In the genomic region with DNA sequence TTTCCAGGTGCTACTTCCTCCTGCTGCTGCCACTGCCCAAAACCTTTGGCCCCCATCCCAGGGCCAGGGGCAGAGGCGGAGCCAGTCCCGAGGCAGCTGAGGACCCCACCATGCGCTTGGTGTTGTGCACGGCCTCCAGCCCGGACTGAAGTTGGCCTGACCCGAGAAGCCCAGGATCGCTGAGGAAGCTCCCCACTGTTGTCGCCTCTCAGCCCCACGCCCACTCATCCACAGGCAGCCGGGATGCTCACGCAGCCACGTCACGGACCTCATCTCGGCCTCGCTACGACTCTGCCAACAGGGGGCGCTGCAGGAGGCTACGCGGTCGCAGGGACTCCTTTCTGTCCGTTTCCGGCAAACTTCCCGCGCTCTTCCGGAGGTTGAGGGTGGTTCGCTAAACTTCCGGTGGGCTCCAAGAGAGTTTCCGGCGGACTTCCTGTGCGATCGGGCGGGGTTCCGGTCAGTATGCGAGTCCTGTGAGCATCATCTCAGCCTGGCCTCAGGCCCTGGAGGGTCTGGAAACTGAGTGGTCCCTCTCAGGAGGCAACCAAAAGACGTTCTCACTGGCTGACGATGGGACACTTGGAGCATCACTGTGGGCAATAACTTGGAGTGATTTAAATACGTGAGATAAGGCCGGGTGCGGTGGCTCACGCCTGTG, we compare ENCODE assay signal across 8 cellular contexts. TPM values are rescaled to one million over a fixed set of nuclear protein-coding genes. Genes with fewer than 3 reads are reported as not detected.
A peak's percentile ranks its signal among the peaks of the same experiment; 100 is the strongest.
DNase-seq lines count a peak whose midpoint lies in the region; ATAC-seq, FAIRE-seq and TF ChIP-seq lines count a peak whose summit lies in the region.

No MANE protein-coding gene starts in this region.

- H3K9ac ChIP-seq in HepG2 (ENCODE audit: insufficient read depth, low read depth, low read length) = no peak overlapping the region

- H3K79me2 ChIP-seq in HepG2 (ENCODE audit: insufficient read depth, low read length) = no peaks in the 10 kb centered on the region

- BruUV-seq in HepG2 (replicated peaks; lab: Mats Ljungman, UMichigan) = no TSS peak

- TF ChIP-seq POLR2A in HepG2 (IDR thresholded peaks at IDR 0.05; ENCODE audit: insufficient read depth in 1 of 2, low read depth in 2 of 2, low read length in 2 of 2) = no peak

- TF ChIP-seq EP300 in HepG2 (IDR thresholded peaks at IDR 0.05; ENCODE audit: low read depth in 2 of 2, low read length in 2 of 2) (no peak), HepG2 (CRISPR knock-in tag; IDR thresholded peaks at IDR 0.05; ENCODE audit: borderline replicate concordance) (no peak)

- no peaks in the 10 kb centered on the region for H4K20me1 ChIP-seq in HepG2 (ENCODE audit: insufficient read depth, low read length)

- in situ Hi-C loops in HepG2 (cut with HindIII; ENCODE audit: extremely low pct_ligation_motif_present, low pct_unique_long_range_greater_than_20kb) = no loop called here

- intact Hi-C loops in HepG2 (cut with micrococcal nuclease; ENCODE audit: unreplicated experiment) = no loop called here

- CTCF ChIA-PET in HEK293 (lab: Yijun Ruan, JAX) (interaction anchor here (0.7 to 1.0 kb wide), 2 partner anchors 16 to 28 kb away, joined by 3 read pairs; partner anchors contain the start of gene PRSS22), HepG2 (lab: Yijun Ruan, JAX; ENCODE audit: low intra/inter-chr PET ratio, low total read pairs) (no interaction called here)

- no peak overlapping the region for H3K4me2 ChIP-seq in HepG2 (ENCODE audit: low read depth, low read length)

- no peak for ATAC-seq in HepG2
- no peak for ATAC-seq in HG02571 (IDR thresholded peaks at IDR 0.05; ENCODE audit: unreplicated experiment)

- H3K4me1 ChIP-seq in HEK293 (ENCODE audit: control insufficient read depth, insufficient read depth, low read length) (0 out of 2 replicates have a peak, but pooled peaks cover 3% of the 10 kb centered on the region), HepG2 (ENCODE audit: insufficient read depth, low read length) (peaks cover 24% of the 10 kb centered on the region)

- H3K4me3 ChIP-seq in HEK293 (ENCODE audit: low read depth, low read length) (no peak overlapping the region), bronchial epithelial cell (ENCODE audit: low read depth, low read length) (no peak overlapping the region), HepG2 (replicated peaks in 1 of 3; ENCODE audit: insufficient read depth in 1 of 3, low read depth in 2 of 3, low read length in 3 of 3) (no peak overlapping the region)

- 61% methylated on average over 30 of the region's 40 CpGs for WGBS in HepG2 (ENCODE audit: low lambda C conversion rate)

- H2AFZ ChIP-seq in HepG2 (ENCODE audit: low read length) = no peak overlapping the region

- H3K27ac ChIP-seq in HEK293 (ENCODE audit: extremely low read depth, low read depth, low read length) = no peak overlapping the region
- H3K27ac ChIP-seq in HepG2 (ENCODE audit: extremely low read length, insufficient read depth, low read length) = no peak overlapping the region

- TF ChIP-seq CTCF in HEK293 (tag by site-specific recombination; IDR thresholded peaks at IDR 0.05) = peak; percentile 67
- peak; percentile 67 for TF ChIP-seq CTCF in bronchial epithelial cell (IDR thresholded peaks at IDR 0.05; ENCODE audit: insufficient read depth, low read length, severe bottlenecking)
- peak; percentile 68 for TF ChIP-seq CTCF in HepG2 (CRISPR knock-in tag; IDR thresholded peaks at IDR 0.05)

- no peak for TF ChIP-seq RAD21 in HepG2 (CRISPR knock-in tag; IDR thresholded peaks at IDR 0.05)

- DNase-seq in activated CD4-positive, CD25-positive, alpha-beta regulatory T cell (lab: John Stamatoyannopoulos, UW) = peak; percentile 49 to 68 (median 55)
- DNase-seq in bronchial epithelial cell (ENCODE audit: low read depth) = no peak
- no peak for DNase-seq in HepG2 (ENCODE audit: low spot score)
- DNase-seq in stimulated activated CD8-positive, alpha-beta memory T cell treated with anti-CD3 and anti-CD28 coated beads, Interleukin-15, amount 100 ng/mL, for 4 hours (ENCODE audit: low read depth in 2 of 2) = peak; percentile 48 to 49
- DNase-seq in DMS 273 (lab: John Stamatoyannopoulos, UW; ENCODE audit: unreplicated experiment) = no peak
- DNase-seq in cortex of kidney (lab: John Stamatoyannopoulos, UW) = no peak

- H3K9me3 ChIP-seq in HEK293 (ENCODE audit: control insufficient read depth, insufficient read depth, low read depth, low read length) (no peaks in the 10 kb centered on the region), HepG2 (ENCODE audit: low read length) (no peaks in the 10 kb centered on the region)

- H3K27me3 ChIP-seq in bronchial epithelial cell (ENCODE audit: control insufficient read depth, insufficient read depth, low read length) (no peaks in the 10 kb centered on the region), HepG2 (ENCODE audit: control insufficient read depth in 1 of 2, insufficient read depth in 2 of 2, low read length in 2 of 2) (peaks cover 3 to 11% of the 10 kb centered on the region in 2 experiments; a peak in 2 of 5 replicates)

- POLR2A ChIA-PET in HEK293 (lab: Yijun Ruan, JAX) (no interaction called here), HepG2 (lab: Yijun Ruan, JAX) (no interaction called here)

- H3K36me3 ChIP-seq in HEK293 (ENCODE audit: control insufficient read depth in 2 of 2, insufficient read depth in 1 of 2, low read length in 2 of 2) (no peaks in the 10 kb centered on the region), bronchial epithelial cell (ENCODE audit: control insufficient read depth, insufficient read depth, low read length) (no peaks in the 10 kb centered on the region), HepG2 (replicated peaks in 1 of 2; ENCODE audit: control insufficient read depth in 1 of 2, insufficient read depth in 2 of 2, low read length in 2 of 2) (no peaks in the 10 kb centered on the region)

- no peak for FAIRE-seq in bronchial epithelial cell (lab: Jason Lieb, UNC)
- no peak for FAIRE-seq in HepG2 (lab: Jason Lieb, UNC)

RNA-seq across cellular contexts. Expression of gene ZG16B, which starts 12.4 kb away (rescaled TPM):
- total RNA-seq in bronchial epithelial cell (0.53 and 0.90 TPM in 2 replicates), HepG2 (2016; rRNA removed; fragmentation: Illumina TruSeq; extraction: Trizol) (1.5 and 1.8 TPM in 2 replicates)
- 0.97 and 1.4 TPM in 2 replicates for total RNA-seq in HepG2 (2016; cell fraction: cytosol; rRNA removed; fragmentation: Illumina TruSeq; extraction: Trizol; ENCODE audit: low read depth)
- total RNA-seq in HepG2 (2016; cell fraction: insoluble cytoplasmic fraction; rRNA removed; fragmentation: Illumina TruSeq; extraction: Trizol) = 0.97 and 1.7 TPM in 2 replicates
- total RNA-seq in HepG2 (2016; cell fraction: membrane; rRNA removed; fragmentation: Illumina TruSeq; extraction: Trizol) = 2.0 and 2.2 TPM in 2 replicates
- total RNA-seq in HepG2 (2016; cell fraction: nucleus; rRNA removed; fragmentation: Illumina TruSeq; extraction: Trizol) = 1.4 and 1.9 TPM in 2 replicates
- polyA plus RNA-seq in HepG2 (2011; rRNA removed) = 11.3 and 14.3 TPM in 2 replicates
- polyA plus RNA-seq in HepG2 (2011; cell fraction: cytosol; rRNA removed) = 12.2 and 13.9 TPM in 2 replicates
- 8.9 and 18.3 TPM in 2 replicates for polyA plus RNA-seq in HepG2 (2011; cell fraction: nucleus; rRNA removed)
- 13.3 and 13.8 TPM in 2 replicates for polyA plus RNA-seq in HepG2 (2012)
- 1.0 and 1.1 TPM in 2 replicates for polyA plus RNA-seq in HepG2 (2016; cell fraction: cytosol; fragmentation: Illumina TruSeq; extraction: Trizol; ENCODE audit: low read depth)
- polyA plus RNA-seq in HepG2 (2016; cell fraction: insoluble cytoplasmic fraction; fragmentation: Illumina TruSeq; extraction: Trizol; ENCODE audit: low read depth) = 0.84 and 1.1 TPM in 2 replicates
- polyA plus RNA-seq in HepG2 (2016; cell fraction: membrane; fragmentation: Illumina TruSeq; extraction: Trizol; ENCODE audit: low read depth) = 1.4 TPM in 2 replicates
- polyA plus RNA-seq in HepG2 (2016; cell fraction: nucleus; fragmentation: Illumina TruSeq; extraction: Trizol; ENCODE audit: insufficient read depth, low read depth) = 2.4 and 4.4 TPM in 2 replicates
- 4.8 and 6.8 TPM in 2 replicates for polyA minus RNA-seq in HepG2 (2011; rRNA and poly(A)+ RNA removed; ENCODE audit: low replicate concordance)
- 2.6 and 3.3 TPM in 2 replicates for polyA minus RNA-seq in HepG2 (2011; cell fraction: cytosol; rRNA and poly(A)+ RNA removed)
- 5.4 and 9.0 TPM in 2 replicates for polyA minus RNA-seq in HepG2 (2011; cell fraction: nucleus; rRNA and poly(A)+ RNA removed)

RNA-seq across cellular contexts. Expression of gene PRSS22, which starts 15.5 kb away (rescaled TPM):
- total RNA-seq in bronchial epithelial cell (9.2 and 16.9 TPM in 2 replicates), HepG2 (2016; rRNA removed; fragmentation: Illumina TruSeq; extraction: Trizol) (0.24 TPM in 1 of 2 replicates, not detected in the other)
- not detected in 2 replicates for total RNA-seq in HepG2 (2016; cell fraction: cytosol; rRNA removed; fragmentation: Illumina TruSeq; extraction: Trizol; ENCODE audit: low read depth)
- 0.15 TPM in 1 of 2 replicates, not detected in the other for total RNA-seq in HepG2 (2016; cell fraction: insoluble cytoplasmic fraction; rRNA removed; fragmentation: Illumina TruSeq; extraction: Trizol)
- total RNA-seq in HepG2 (2016; cell fraction: membrane; rRNA removed; fragmentation: Illumina TruSeq; extraction: Trizol) = not detected in 2 replicates
- total RNA-seq in HepG2 (2016; cell fraction: nucleus; rRNA removed; fragmentation: Illumina TruSeq; extraction: Trizol) = not detected in 2 replicates
- 0.24 and 0.32 TPM in 2 replicates for polyA plus RNA-seq in HepG2 (2011; rRNA removed)
- polyA plus RNA-seq in HepG2 (2011; cell fraction: cytosol; rRNA removed) = 0.26 and 0.27 TPM in 2 replicates
- polyA plus RNA-seq in HepG2 (2011; cell fraction: nucleus; rRNA removed) = 0.87 and 0.88 TPM in 2 replicates
- not detected in 2 replicates for polyA plus RNA-seq in HepG2 (2012)
- polyA plus RNA-seq in HepG2 (2016; cell fraction: cytosol; fragmentation: Illumina TruSeq; extraction: Trizol; ENCODE audit: low read depth) = not detected in 2 replicates
- not detected in 2 replicates for polyA plus RNA-seq in HepG2 (2016; cell fraction: insoluble cytoplasmic fraction; fragmentation: Illumina TruSeq; extraction: Trizol; ENCODE audit: low read depth)
- not detected in 2 replicates for polyA plus RNA-seq in HepG2 (2016; cell fraction: membrane; fragmentation: Illumina TruSeq; extraction: Trizol; ENCODE audit: low read depth)
- polyA plus RNA-seq in HepG2 (2016; cell fraction: nucleus; fragmentation: Illumina TruSeq; extraction: Trizol; ENCODE audit: insufficient read depth, low read depth) = 0.57 TPM in 1 of 2 replicates, not detected in the other
- 0.42 and 1.0 TPM in 2 replicates for polyA minus RNA-seq in HepG2 (2011; rRNA and poly(A)+ RNA removed; ENCODE audit: low replicate concordance)
- polyA minus RNA-seq in HepG2 (2011; cell fraction: cytosol; rRNA and poly(A)+ RNA removed) = not detected in 2 replicates
- polyA minus RNA-seq in HepG2 (2011; cell fraction: nucleus; rRNA and poly(A)+ RNA removed) = not detected in 2 replicates

RNA-seq across cellular contexts. Expression of gene PRSS21, which starts 25.4 kb away (rescaled TPM):
- 2.8 and 4.5 TPM in 2 replicates for total RNA-seq in bronchial epithelial cell
- total RNA-seq in HepG2 (2016; rRNA removed; fragmentation: Illumina TruSeq; extraction: Trizol) = not detected in 2 replicates
- not detected in 2 replicates for total RNA-seq in HepG2 (2016; cell fraction: cytosol; rRNA removed; fragmentation: Illumina TruSeq; extraction: Trizol; ENCODE audit: low read depth)
- not detected in 2 replicates for total RNA-seq in HepG2 (2016; cell fraction: insoluble cytoplasmic fraction; rRNA removed; fragmentation: Illumina TruSeq; extraction: Trizol)
- total RNA-seq in HepG2 (2016; cell fraction: membrane; rRNA removed; fragmentation: Illumina TruSeq; extraction: Trizol) = not detected in 2 replicates
- total RNA-seq in HepG2 (2016; cell fraction: nucleus; rRNA removed; fragmentation: Illumina TruSeq; extraction: Trizol) = not detected in 2 replicates
- not detected in 2 replicates for polyA plus RNA-seq in HepG2 (2011; rRNA removed)
- not detected in 2 replicates for polyA plus RNA-seq in HepG2 (2011; cell fraction: cytosol; rRNA removed)
- not detected in 2 replicates for polyA plus RNA-seq in HepG2 (2011; cell fraction: nucleus; rRNA removed)
- not detected in 2 replicates for polyA plus RNA-seq in HepG2 (2012)
- not detected in 2 replicates for polyA plus RNA-seq in HepG2 (2016; cell fraction: cytosol; fragmentation: Illumina TruSeq; extraction: Trizol; ENCODE audit: low read depth)
- not detected in 2 replicates for polyA plus RNA-seq in HepG2 (2016; cell fraction: insoluble cytoplasmic fraction; fragmentation: Illumina TruSeq; extraction: Trizol; ENCODE audit: low read depth)
- polyA plus RNA-seq in HepG2 (2016; cell fraction: membrane; fragmentation: Illumina TruSeq; extraction: Trizol; ENCODE audit: low read depth) = not detected in 2 replicates
- not detected in 2 replicates for polyA plus RNA-seq in HepG2 (2016; cell fraction: nucleus; fragmentation: Illumina TruSeq; extraction: Trizol; ENCODE audit: insufficient read depth, low read depth)
- 0.32 and 219 TPM in 2 replicates for polyA minus RNA-seq in HepG2 (2011; rRNA and poly(A)+ RNA removed; ENCODE audit: low replicate concordance)
- 1.1 TPM in 1 of 2 replicates, not detected in the other for polyA minus RNA-seq in HepG2 (2011; cell fraction: cytosol; rRNA and poly(A)+ RNA removed)
- 0.50 and 0.64 TPM in 2 replicates for polyA minus RNA-seq in HepG2 (2011; cell fraction: nucleus; rRNA and poly(A)+ RNA removed)

RNA-seq across cellular contexts. Expression of gene FLYWCH2, which starts 40.5 kb away (rescaled TPM):
- 63.7 and 76.0 TPM in 2 replicates for total RNA-seq in bronchial epithelial cell
- 19.8 and 20.2 TPM in 2 replicates for total RNA-seq in HepG2 (2016; rRNA removed; fragmentation: Illumina TruSeq; extraction: Trizol)
- 13.2 and 27.5 TPM in 2 replicates for total RNA-seq in HepG2 (2016; cell fraction: cytosol; rRNA removed; fragmentation: Illumina TruSeq; extraction: Trizol; ENCODE audit: low read depth)
- total RNA-seq in HepG2 (2016; cell fraction: insoluble cytoplasmic fraction; rRNA removed; fragmentation: Illumina TruSeq; extraction: Trizol) = 17.6 and 22.1 TPM in 2 replicates
- 15.1 and 28.9 TPM in 2 replicates for total RNA-seq in HepG2 (2016; cell fraction: membrane; rRNA removed; fragmentation: Illumina TruSeq; extraction: Trizol)
- 7.3 and 8.3 TPM in 2 replicates for total RNA-seq in HepG2 (2016; cell fraction: nucleus; rRNA removed; fragmentation: Illumina TruSeq; extraction: Trizol)
- polyA plus RNA-seq in HepG2 (2011; rRNA removed) = 16.9 and 17.3 TPM in 2 replicates
- polyA plus RNA-seq in HepG2 (2011; cell fraction: cytosol; rRNA removed) = 20.3 and 34.0 TPM in 2 replicates
- polyA plus RNA-seq in HepG2 (2011; cell fraction: nucleus; rRNA removed) = 18.3 and 20.0 TPM in 2 replicates
- polyA plus RNA-seq in HepG2 (2012) = 10.2 and 14.8 TPM in 2 replicates
- 15.2 and 26.7 TPM in 2 replicates for polyA plus RNA-seq in HepG2 (2016; cell fraction: cytosol; fragmentation: Illumina TruSeq; extraction: Trizol; ENCODE audit: low read depth)
- polyA plus RNA-seq in HepG2 (2016; cell fraction: insoluble cytoplasmic fraction; fragmentation: Illumina TruSeq; extraction: Trizol; ENCODE audit: low read depth) = 21.6 and 24.2 TPM in 2 replicates
- 15.5 and 29.2 TPM in 2 replicates for polyA plus RNA-seq in HepG2 (2016; cell fraction: membrane; fragmentation: Illumina TruSeq; extraction: Trizol; ENCODE audit: low read depth)
- polyA plus RNA-seq in HepG2 (2016; cell fraction: nucleus; fragmentation: Illumina TruSeq; extraction: Trizol; ENCODE audit: insufficient read depth, low read depth) = 16.2 and 16.3 TPM in 2 replicates
- polyA minus RNA-seq in HepG2 (2011; rRNA and poly(A)+ RNA removed; ENCODE audit: low replicate concordance) = 9.8 and 35.9 TPM in 2 replicates
- 10.9 and 11.7 TPM in 2 replicates for polyA minus RNA-seq in HepG2 (2011; cell fraction: cytosol; rRNA and poly(A)+ RNA removed)
- 4.0 and 4.9 TPM in 2 replicates for polyA minus RNA-seq in HepG2 (2011; cell fraction: nucleus; rRNA and poly(A)+ RNA removed)

RNA-seq across cellular contexts. Expression of gene PRSS41, which starts 44.2 kb away (rescaled TPM):
- not detected in 2 replicates for total RNA-seq in bronchial epithelial cell
- not detected in 2 replicates for total RNA-seq in HepG2 (2016; rRNA removed; fragmentation: Illumina TruSeq; extraction: Trizol)
- not detected in 2 replicates for total RNA-seq in HepG2 (2016; cell fraction: cytosol; rRNA removed; fragmentation: Illumina TruSeq; extraction: Trizol; ENCODE audit: low read depth)
- not detected in 2 replicates for total RNA-seq in HepG2 (2016; cell fraction: insoluble cytoplasmic fraction; rRNA removed; fragmentation: Illumina TruSeq; extraction: Trizol)
- total RNA-seq in HepG2 (2016; cell fraction: membrane; rRNA removed; fragmentation: Illumina TruSeq; extraction: Trizol) = not detected in 2 replicates
- total RNA-seq in HepG2 (2016; cell fraction: nucleus; rRNA removed; fragmentation: Illumina TruSeq; extraction: Trizol) = not detected in 2 replicates
- polyA plus RNA-seq in HepG2 (2011; rRNA removed) = not detected in 2 replicates
- polyA plus RNA-seq in HepG2 (2011; cell fraction: cytosol; rRNA removed) = not detected in 2 replicates
- polyA plus RNA-seq in HepG2 (2011; cell fraction: nucleus; rRNA removed) = not detected in 2 replicates
- polyA plus RNA-seq in HepG2 (2012) = not detected in 2 replicates
- polyA plus RNA-seq in HepG2 (2016; cell fraction: cytosol; fragmentation: Illumina TruSeq; extraction: Trizol; ENCODE audit: low read depth) = not detected in 2 replicates
- polyA plus RNA-seq in HepG2 (2016; cell fraction: insoluble cytoplasmic fraction; fragmentation: Illumina TruSeq; extraction: Trizol; ENCODE audit: low read depth) = not detected in 2 replicates
- not detected in 2 replicates for polyA plus RNA-seq in HepG2 (2016; cell fraction: membrane; fragmentation: Illumina TruSeq; extraction: Trizol; ENCODE audit: low read depth)
- polyA plus RNA-seq in HepG2 (2016; cell fraction: nucleus; fragmentation: Illumina TruSeq; extraction: Trizol; ENCODE audit: insufficient read depth, low read depth) = not detected in 2 replicates
- 0.14 TPM in 1 of 2 replicates, not detected in the other for polyA minus RNA-seq in HepG2 (2011; rRNA and poly(A)+ RNA removed; ENCODE audit: low replicate concordance)
- polyA minus RNA-seq in HepG2 (2011; cell fraction: cytosol; rRNA and poly(A)+ RNA removed) = not detected in 2 replicates
- not detected in 2 replicates for polyA minus RNA-seq in HepG2 (2011; cell fraction: nucleus; rRNA and poly(A)+ RNA removed)

Comparison
In these comparisons a context has a peak if more than half of its experiments do, and no peak if none do; other contexts are left out.
1. DNase-seq: peak in activated CD4-positive, CD25-positive, alpha-beta regulatory T cell (4 of 4) and stimulated activated CD8-positive, alpha-beta memory T cell treated with anti-CD3 and anti-CD28 coated beads, Interleukin-15, amount 100 ng/mL, for 4 hours (2 of 2); none in bronchial epithelial cell (single experiment), HepG2 (single experiment), DMS 273 (single experiment) and cortex of kidney (single experiment).
2. Of the 63 proteins assayed by ChIP-seq in both HepG2 and HEK293: peak only in HepG2: none; only in HEK293: none; in both: CTCF; in neither: 62.
3. Peak in every context shown above with its lines, with median percentiles within 50 percentile points of each other: CTCF ChIP-seq.